Comparison of ENCODE assay signal across 1 cellular context in the genomic region with DNA sequence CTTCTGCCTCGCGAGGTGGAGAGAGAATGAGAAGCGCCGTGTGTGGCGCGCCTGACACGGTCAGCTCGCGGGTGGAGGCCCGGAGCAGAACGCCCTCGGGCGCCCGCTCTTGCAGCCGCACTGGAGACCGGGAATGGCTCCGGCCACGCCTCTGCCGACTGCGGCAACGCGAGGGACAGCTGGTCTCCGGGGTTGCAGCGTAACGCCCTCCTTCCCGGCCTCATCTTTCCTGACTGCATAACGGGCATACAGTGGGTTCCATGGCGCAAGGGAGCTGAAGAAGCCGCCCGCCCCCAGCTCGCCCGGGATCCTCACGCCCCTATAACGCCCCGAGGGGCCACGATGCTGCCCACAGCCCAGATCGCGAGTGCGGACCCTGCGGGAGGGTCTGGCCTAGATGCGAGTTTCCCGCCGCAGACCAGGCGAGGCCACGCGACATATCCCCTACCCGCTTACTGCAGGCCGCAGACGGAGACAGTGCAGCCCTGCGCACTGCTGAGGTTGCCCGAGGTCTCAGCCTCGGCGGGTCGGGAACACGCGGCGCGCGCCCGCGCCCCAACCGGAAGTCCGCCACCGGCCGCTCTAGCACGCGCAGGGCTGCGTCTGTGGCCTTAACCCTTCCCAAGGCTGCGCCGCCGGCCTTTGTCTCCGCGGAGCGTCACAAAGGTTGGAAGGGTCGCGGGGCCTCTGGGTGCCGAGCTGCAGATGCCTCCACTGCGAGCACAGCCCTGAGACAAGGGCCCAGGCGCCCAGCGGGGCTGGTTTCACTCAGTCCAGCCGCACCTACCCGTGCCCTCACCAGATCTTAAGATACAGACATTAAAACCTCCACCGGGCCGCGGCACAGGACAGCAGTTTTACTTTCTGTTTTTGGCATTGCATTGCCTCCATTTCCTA.
TF ChIP-seq lines count a peak whose summit lies in the region.

No MANE protein-coding gene starts in this region.

TF ChIP-seq in K562, 482 proteins besides CTCF, POLR2A, EP300 and RAD21 (continued from another document):
- TF ChIP-seq, protein P1, sequence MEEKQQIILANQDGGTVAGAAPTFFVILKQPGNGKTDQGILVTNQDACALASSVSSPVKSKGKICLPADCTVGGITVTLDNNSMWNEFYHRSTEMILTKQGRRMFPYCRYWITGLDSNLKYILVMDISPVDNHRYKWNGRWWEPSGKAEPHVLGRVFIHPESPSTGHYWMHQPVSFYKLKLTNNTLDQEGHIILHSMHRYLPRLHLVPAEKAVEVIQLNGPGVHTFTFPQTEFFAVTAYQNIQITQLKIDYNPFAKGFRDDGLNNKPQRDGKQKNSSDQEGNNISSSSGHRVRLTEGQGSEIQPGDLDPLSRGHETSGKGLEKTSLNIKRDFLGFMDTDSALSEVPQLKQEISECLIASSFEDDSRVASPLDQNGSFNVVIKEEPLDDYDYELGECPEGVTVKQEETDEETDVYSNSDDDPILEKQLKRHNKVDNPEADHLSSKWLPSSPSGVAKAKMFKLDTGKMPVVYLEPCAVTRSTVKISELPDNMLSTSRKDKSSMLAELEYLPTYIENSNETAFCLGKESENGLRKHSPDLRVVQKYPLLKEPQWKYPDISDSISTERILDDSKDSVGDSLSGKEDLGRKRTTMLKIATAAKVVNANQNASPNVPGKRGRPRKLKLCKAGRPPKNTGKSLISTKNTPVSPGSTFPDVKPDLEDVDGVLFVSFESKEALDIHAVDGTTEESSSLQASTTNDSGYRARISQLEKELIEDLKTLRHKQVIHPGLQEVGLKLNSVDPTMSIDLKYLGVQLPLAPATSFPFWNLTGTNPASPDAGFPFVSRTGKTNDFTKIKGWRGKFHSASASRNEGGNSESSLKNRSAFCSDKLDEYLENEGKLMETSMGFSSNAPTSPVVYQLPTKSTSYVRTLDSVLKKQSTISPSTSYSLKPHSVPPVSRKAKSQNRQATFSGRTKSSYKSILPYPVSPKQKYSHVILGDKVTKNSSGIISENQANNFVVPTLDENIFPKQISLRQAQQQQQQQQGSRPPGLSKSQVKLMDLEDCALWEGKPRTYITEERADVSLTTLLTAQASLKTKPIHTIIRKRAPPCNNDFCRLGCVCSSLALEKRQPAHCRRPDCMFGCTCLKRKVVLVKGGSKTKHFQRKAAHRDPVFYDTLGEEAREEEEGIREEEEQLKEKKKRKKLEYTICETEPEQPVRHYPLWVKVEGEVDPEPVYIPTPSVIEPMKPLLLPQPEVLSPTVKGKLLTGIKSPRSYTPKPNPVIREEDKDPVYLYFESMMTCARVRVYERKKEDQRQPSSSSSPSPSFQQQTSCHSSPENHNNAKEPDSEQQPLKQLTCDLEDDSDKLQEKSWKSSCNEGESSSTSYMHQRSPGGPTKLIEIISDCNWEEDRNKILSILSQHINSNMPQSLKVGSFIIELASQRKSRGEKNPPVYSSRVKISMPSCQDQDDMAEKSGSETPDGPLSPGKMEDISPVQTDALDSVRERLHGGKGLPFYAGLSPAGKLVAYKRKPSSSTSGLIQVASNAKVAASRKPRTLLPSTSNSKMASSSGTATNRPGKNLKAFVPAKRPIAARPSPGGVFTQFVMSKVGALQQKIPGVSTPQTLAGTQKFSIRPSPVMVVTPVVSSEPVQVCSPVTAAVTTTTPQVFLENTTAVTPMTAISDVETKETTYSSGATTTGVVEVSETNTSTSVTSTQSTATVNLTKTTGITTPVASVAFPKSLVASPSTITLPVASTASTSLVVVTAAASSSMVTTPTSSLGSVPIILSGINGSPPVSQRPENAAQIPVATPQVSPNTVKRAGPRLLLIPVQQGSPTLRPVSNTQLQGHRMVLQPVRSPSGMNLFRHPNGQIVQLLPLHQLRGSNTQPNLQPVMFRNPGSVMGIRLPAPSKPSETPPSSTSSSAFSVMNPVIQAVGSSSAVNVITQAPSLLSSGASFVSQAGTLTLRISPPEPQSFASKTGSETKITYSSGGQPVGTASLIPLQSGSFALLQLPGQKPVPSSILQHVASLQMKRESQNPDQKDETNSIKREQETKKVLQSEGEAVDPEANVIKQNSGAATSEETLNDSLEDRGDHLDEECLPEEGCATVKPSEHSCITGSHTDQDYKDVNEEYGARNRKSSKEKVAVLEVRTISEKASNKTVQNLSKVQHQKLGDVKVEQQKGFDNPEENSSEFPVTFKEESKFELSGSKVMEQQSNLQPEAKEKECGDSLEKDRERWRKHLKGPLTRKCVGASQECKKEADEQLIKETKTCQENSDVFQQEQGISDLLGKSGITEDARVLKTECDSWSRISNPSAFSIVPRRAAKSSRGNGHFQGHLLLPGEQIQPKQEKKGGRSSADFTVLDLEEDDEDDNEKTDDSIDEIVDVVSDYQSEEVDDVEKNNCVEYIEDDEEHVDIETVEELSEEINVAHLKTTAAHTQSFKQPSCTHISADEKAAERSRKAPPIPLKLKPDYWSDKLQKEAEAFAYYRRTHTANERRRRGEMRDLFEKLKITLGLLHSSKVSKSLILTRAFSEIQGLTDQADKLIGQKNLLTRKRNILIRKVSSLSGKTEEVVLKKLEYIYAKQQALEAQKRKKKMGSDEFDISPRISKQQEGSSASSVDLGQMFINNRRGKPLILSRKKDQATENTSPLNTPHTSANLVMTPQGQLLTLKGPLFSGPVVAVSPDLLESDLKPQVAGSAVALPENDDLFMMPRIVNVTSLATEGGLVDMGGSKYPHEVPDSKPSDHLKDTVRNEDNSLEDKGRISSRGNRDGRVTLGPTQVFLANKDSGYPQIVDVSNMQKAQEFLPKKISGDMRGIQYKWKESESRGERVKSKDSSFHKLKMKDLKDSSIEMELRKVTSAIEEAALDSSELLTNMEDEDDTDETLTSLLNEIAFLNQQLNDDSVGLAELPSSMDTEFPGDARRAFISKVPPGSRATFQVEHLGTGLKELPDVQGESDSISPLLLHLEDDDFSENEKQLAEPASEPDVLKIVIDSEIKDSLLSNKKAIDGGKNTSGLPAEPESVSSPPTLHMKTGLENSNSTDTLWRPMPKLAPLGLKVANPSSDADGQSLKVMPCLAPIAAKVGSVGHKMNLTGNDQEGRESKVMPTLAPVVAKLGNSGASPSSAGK (IDR thresholded peaks at IDR 0.05) = peak; percentile 89
- peak; percentile 82 for TF ChIP-seq HCFC1 (IDR thresholded peaks at IDR 0.05; ENCODE audit: low read depth, low read length)
- TF ChIP-seq CEBPB (tag; IDR thresholded peaks at IDR 0.05) = peak; percentile 72
- TF ChIP-seq, protein P2, sequence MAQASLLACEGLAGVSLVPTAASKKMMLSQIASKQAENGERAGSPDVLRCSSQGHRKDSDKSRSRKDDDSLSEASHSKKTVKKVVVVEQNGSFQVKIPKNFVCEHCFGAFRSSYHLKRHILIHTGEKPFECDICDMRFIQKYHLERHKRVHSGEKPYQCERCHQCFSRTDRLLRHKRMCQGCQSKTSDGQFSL (CRISPR knock-in tag; IDR thresholded peaks at IDR 0.05) = no peak
- TF ChIP-seq, protein P2 (tag; IDR thresholded peaks at IDR 0.05) = no peak
- TF ChIP-seq ELF4 (CRISPR knock-in tag; IDR thresholded peaks at IDR 0.05) = no peak
- no peak for TF ChIP-seq HNRNPH1 (optimal IDR thresholded peaks at IDR 0.05; ENCODE audit: low read depth, low read length)
- TF ChIP-seq, protein P3, sequence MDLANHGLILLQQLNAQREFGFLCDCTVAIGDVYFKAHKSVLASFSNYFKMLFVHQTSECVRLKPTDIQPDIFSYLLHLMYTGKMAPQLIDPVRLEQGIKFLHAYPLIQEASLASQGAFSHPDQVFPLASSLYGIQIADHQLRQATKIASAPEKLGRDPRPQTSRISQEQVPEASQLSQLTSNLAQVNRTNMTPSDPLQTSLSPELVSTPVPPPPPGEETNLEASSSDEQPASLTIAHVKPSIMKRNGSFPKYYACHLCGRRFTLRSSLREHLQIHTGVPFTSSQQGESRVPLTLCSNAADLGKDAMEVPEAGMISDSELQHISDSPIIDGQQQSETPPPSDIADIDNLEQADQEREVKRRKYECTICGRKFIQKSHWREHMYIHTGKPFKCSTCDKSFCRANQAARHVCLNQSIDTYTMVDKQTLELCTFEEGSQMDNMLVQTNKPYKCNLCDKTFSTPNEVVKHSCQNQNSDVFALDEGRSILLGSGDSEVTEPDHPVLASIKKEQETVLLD (IDR thresholded peaks at IDR 0.05) = no peak
- 0 out of 2 replicates have a peak, but pooled peaks have one; percentile 79 for TF ChIP-seq HDAC2 (IDR thresholded peaks at IDR 0.05)
- peak; percentile 84 for TF ChIP-seq HNRNPL (IDR thresholded peaks at IDR 0.05; ENCODE audit: low read depth, low read length)
- TF ChIP-seq MTA3 (IDR thresholded peaks at IDR 0.05; ENCODE audit: borderline replicate concordance) = peak; percentile 88; the same call in 1 of the 2 replicates
- no peak for TF ChIP-seq RFX7 (CRISPR knock-in tag; IDR thresholded peaks at IDR 0.05)
- TF ChIP-seq, protein P4, sequence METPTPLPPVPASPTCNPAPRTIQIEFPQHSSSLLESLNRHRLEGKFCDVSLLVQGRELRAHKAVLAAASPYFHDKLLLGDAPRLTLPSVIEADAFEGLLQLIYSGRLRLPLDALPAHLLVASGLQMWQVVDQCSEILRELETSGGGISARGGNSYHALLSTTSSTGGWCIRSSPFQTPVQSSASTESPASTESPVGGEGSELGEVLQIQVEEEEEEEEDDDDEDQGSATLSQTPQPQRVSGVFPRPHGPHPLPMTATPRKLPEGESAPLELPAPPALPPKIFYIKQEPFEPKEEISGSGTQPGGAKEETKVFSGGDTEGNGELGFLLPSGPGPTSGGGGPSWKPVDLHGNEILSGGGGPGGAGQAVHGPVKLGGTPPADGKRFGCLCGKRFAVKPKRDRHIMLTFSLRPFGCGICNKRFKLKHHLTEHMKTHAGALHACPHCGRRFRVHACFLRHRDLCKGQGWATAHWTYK (CRISPR knock-in tag; IDR thresholded peaks at IDR 0.05) = peak; percentile 91
- TF ChIP-seq, protein P5, sequence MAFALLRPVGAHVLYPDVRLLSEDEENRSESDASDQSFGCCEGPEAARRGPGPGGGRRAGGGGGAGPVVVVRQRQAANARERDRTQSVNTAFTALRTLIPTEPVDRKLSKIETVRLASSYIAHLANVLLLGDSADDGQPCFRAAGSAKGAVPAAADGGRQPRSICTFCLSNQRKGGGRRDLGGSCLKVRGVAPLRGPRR (CRISPR knock-in tag; IDR thresholded peaks at IDR 0.05) = no peak
- TF ChIP-seq NR4A1 (CRISPR knock-in tag; IDR thresholded peaks at IDR 0.05) = 0 out of 2 replicates have a peak, but pooled peaks have one; percentile 28
- TF ChIP-seq NR4A1 (tag; IDR thresholded peaks at IDR 0.05) = peak; percentile 72; the same call in 1 of the 2 replicates
